Comparison of ENCODE assay signal across 15 cellular contexts in genomic region chr16:8760021-8760420, GRCh38.
"Had no signal": no experiment of that assay in that cellular context is flagged by ENCODE, and none has a peak within 500 bp of the region (broad histone marks: within the 10 kb centered on the region; RNA-seq: fewer than 3 reads in every experiment).

No MANE protein-coding gene starts in this region.

- H3K4me1 Mint-ChIP-seq: stimulated activated naive B cell treated with anti-CD40 and anti-IgM and Interleukin-4, amounts not matched to agents 10 μg/mL and 1 μg/mL and 100 μg/mL, for 72 hours; stimulated activated naive CD8-positive, alpha-beta T cell treated with anti-CD3 and anti-CD28 coated beads, Interleukin-15, amount 100 ng/mL, for 72 hours had no signal

- H3K4me1 ChIP-seq: heart left ventricle, transverse colon had no signal

- H3K9me3 Mint-ChIP-seq: naive thymus-derived CD4-positive, alpha-beta T cell; stimulated activated naive B cell treated with anti-CD40 and anti-IgM and Interleukin-4, amounts not matched to agents 10 μg/mL and 1 μg/mL and 100 μg/mL, for 72 hours; stimulated activated naive CD8-positive, alpha-beta T cell treated with anti-CD3 and anti-CD28 coated beads, Interleukin-15, amount 100 ng/mL, for 72 hours had no signal

- H3K36me3 ChIP-seq: transverse colon had no signal

- DNase-seq: erythroblast; foreskin melanocyte; heart left ventricle; hippocampal formation; left colon; mammary epithelial cell; naive thymus-derived CD4-positive, alpha-beta T cell; stimulated activated CD4-positive, alpha-beta T cell treated with anti-CD3 and anti-CD28 coated beads, Interleukin-2, amount 100 ng/mL, for 24 hours; stimulated activated CD4-positive, alpha-beta T cell treated with anti-CD3 and anti-CD28 coated beads, Interleukin-4, amount 100 ng/mL, for 4 hours; stimulated activated naive B cell treated with anti-CD40 and anti-IgM and Interleukin-4, amounts not matched to agents 10 μg/mL and 1 μg/mL and 100 μg/mL, for 72 hours; stimulated activated naive CD8-positive, alpha-beta T cell treated with anti-CD3 and anti-CD28 coated beads, Interleukin-15, amount 100 ng/mL, for 72 hours; transverse colon had no signal

- FAIRE-seq: endothelial cell of umbilical vein had no signal

- H3K9me3 ChIP-seq: heart left ventricle, thoracic aorta, transverse colon had no signal

- H3K4me3 Mint-ChIP-seq: naive thymus-derived CD4-positive, alpha-beta T cell; stimulated activated naive B cell treated with anti-CD40 and anti-IgM and Interleukin-4, amounts not matched to agents 10 μg/mL and 1 μg/mL and 100 μg/mL, for 72 hours; stimulated activated naive CD8-positive, alpha-beta T cell treated with anti-CD3 and anti-CD28 coated beads, Interleukin-15, amount 100 ng/mL, for 72 hours had no signal

- ATAC-seq: heart left ventricle; left colon; naive thymus-derived CD4-positive, alpha-beta T cell; sciatic nerve; stimulated activated naive B cell treated with anti-CD40 and anti-IgM and Interleukin-4, amounts not matched to agents 10 μg/mL and 1 μg/mL and 100 μg/mL, for 72 hours; stimulated activated naive CD8-positive, alpha-beta T cell treated with anti-CD3 and anti-CD28 coated beads, Interleukin-15, amount 100 ng/mL, for 72 hours had no signal

- H3K4me3 ChIP-seq: heart left ventricle, thoracic aorta, transverse colon had no signal

- H3K27ac Mint-ChIP-seq: stimulated activated naive B cell treated with anti-CD40 and anti-IgM and Interleukin-4, amounts not matched to agents 10 μg/mL and 1 μg/mL and 100 μg/mL, for 72 hours; stimulated activated naive CD8-positive, alpha-beta T cell treated with anti-CD3 and anti-CD28 coated beads, Interleukin-15, amount 100 ng/mL, for 72 hours had no signal

- H3K27ac ChIP-seq: heart left ventricle, thoracic aorta, transverse colon had no signal

- H3K27me3 Mint-ChIP-seq: naive thymus-derived CD4-positive, alpha-beta T cell; stimulated activated naive B cell treated with anti-CD40 and anti-IgM and Interleukin-4, amounts not matched to agents 10 μg/mL and 1 μg/mL and 100 μg/mL, for 72 hours; stimulated activated naive CD8-positive, alpha-beta T cell treated with anti-CD3 and anti-CD28 coated beads, Interleukin-15, amount 100 ng/mL, for 72 hours had no signal

- H3K27me3 ChIP-seq: heart left ventricle, transverse colon had no signal
